Comparison of ENCODE assay signal across 24 cellular contexts in the genomic region with DNA sequence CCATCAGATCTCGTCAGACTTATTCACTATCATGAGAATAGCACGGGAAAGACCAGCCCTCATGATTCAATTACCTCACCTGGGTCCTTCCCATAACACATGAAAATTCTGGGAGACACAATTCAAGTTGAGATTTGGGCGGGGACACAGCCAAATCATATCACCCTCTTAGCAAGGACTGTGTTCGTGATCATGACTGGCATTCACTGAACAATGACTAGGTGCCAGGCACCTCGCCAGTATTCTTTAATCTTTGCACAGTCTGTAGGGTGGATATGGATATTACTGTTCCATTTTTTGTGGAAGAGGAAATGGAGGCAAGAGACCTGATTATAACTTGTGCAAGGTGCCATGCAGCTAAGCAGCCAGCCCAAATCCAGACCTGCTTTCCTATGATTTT.
DNase-seq lines count a peak whose midpoint lies in the region; ATAC-seq and TF ChIP-seq lines count a peak whose summit lies in the region.
"Had no signal": no experiment of that assay in that cellular context is flagged by ENCODE, and none has a peak within 500 bp of the region (broad histone marks: within the 10 kb centered on the region; RNA-seq: fewer than 3 reads in every experiment).

No MANE protein-coding gene starts in this region.

- H3K36me3 ChIP-seq in Caco-2 (ENCODE audit: control insufficient read depth, insufficient read depth, low read length) (no peaks in the 10 kb centered on the region), PC-3 (ENCODE audit: low read depth, low read length) (no peaks in the 10 kb centered on the region), endodermal cell (ENCODE audit: control insufficient read depth, insufficient read depth, low read length) (peaks cover 8% of the 10 kb centered on the region), trophoblast cell (ENCODE audit: control insufficient read depth in 1 of 2, insufficient read depth in 2 of 2, low read length in 2 of 2) (peaks cover 0 to 2% of the 10 kb centered on the region in 2 experiments), suprapubic skin (no peaks in the 10 kb centered on the region)
- H3K36me3 ChIP-seq: thyroid gland had no signal

- no peak for ATAC-seq in PC-3
- ATAC-seq: activated T-cell treated with anti-CD3 and anti-CD28 coated beads, Interleukin-2, amount 50 U/mL, for 72 hours; stimulated activated naive CD8-positive, alpha-beta T cell treated with anti-CD3 and anti-CD28 coated beads, Interleukin-15, amount 100 ng/mL, for 72 hours had no signal

- H3K4me2 ChIP-seq in PC-3 (ENCODE audit: low read length) (no peak overlapping the region), trophoblast cell (ENCODE audit: low read length) (no peak overlapping the region)
- H3K4me2 ChIP-seq: BLaER1 treated with 17β-estradiol and CSF1 and Interleukin-3, amounts not matched to agents 10 nM and 100 nM; smooth muscle cell had no signal

- H3K79me2 ChIP-seq in PC-3 (ENCODE audit: low read length) (peaks cover 22% of the 10 kb centered on the region), trophoblast cell (ENCODE audit: control insufficient read depth, insufficient read depth, low read length, poor library complexity) (peaks cover 32% of the 10 kb centered on the region)

- POLR2A ChIA-PET in Caco-2 (lab: Charles Lee) (no interaction called here), PC-3 (lab: Charles Lee; ENCODE audit: unreplicated experiment) (no interaction called here)

- no peaks in the 10 kb centered on the region for H3K27me3 ChIP-seq in Caco-2 (replicated peaks; ENCODE audit: control insufficient read depth, insufficient read depth, low read length)
- H3K27me3 ChIP-seq in PC-3 (ENCODE audit: low read length) = no peaks in the 10 kb centered on the region
- H3K27me3 ChIP-seq in endodermal cell (ENCODE audit: control insufficient read depth, insufficient read depth, low read length, poor library complexity, severe bottlenecking) = no peaks in the 10 kb centered on the region
- no peaks in the 10 kb centered on the region for H3K27me3 ChIP-seq in trophoblast cell (ENCODE audit: insufficient read depth, low read length)
- H3K27me3 ChIP-seq in suprapubic skin = no peaks in the 10 kb centered on the region
- H3K27me3 ChIP-seq: BLaER1 treated with 17β-estradiol and CSF1 and Interleukin-3, amounts not matched to agents 10 nM and 100 nM; thyroid gland had no signal

- H3K4me1 Mint-ChIP-seq in Caco-2 (ENCODE audit: low read depth, unreplicated experiment) (peaks cover 53% of the 10 kb centered on the region), endodermal cell (peaks cover 77% of the 10 kb centered on the region)

- H3K4me3 ChIP-seq in Caco-2 (ENCODE audit: low read depth, low read length) = no peak overlapping the region
- H3K4me3 ChIP-seq in PC-3 (ENCODE audit: low read length) = no peak overlapping the region
- no peak overlapping the region for H3K4me3 ChIP-seq in endodermal cell (ENCODE audit: low read length)
- H3K4me3 ChIP-seq in trophoblast cell (ENCODE audit: low read depth, low read length) = no peak overlapping the region
- H3K4me3 ChIP-seq in suprapubic skin = no peak overlapping the region
- H3K4me3 ChIP-seq: BLaER1 treated with 17β-estradiol and CSF1 and Interleukin-3, amounts not matched to agents 10 nM and 100 nM; lung; smooth muscle cell; thyroid gland had no signal

- BruUV-seq in Caco-2 (replicated peaks; lab: Mats Ljungman, UMichigan) = no TSS peak
- no TSS peak for BruUV-seq in PC-3 (replicated peaks; lab: Mats Ljungman, UMichigan)

- no peak overlapping the region for H3K4me3 Mint-ChIP-seq in Caco-2 (ENCODE audit: unreplicated experiment)
- H3K4me3 Mint-ChIP-seq in endodermal cell = no peak overlapping the region
- H3K4me3 Mint-ChIP-seq: activated CD4-positive, alpha-beta memory T cell treated with anti-CD3 and anti-CD28 coated beads for 36 hours; activated T-cell treated with anti-CD3 and anti-CD28 coated beads, Interleukin-2, amount 50 U/mL, for 72 hours; nephron progenitor cell; stimulated activated naive CD8-positive, alpha-beta T cell treated with anti-CD3 and anti-CD28 coated beads, Interleukin-15, amount 100 ng/mL, for 72 hours had no signal

- peak overlapping the region; percentile 6 for H2BK120ac ChIP-seq in trophoblast cell (ENCODE audit: insufficient read depth, low read length, poor library complexity)

- in situ Hi-C loops in ACHN (cut with HindIII; ENCODE audit: low pct_ligation_motif_present, low pct_unique_long_range_greater_than_20kb, low sequenced_read_pairs) = no loop called here

- intact Hi-C loops in Caco-2 (cut with micrococcal nuclease; ENCODE audit: unreplicated experiment) (loop anchor here (5.0 kb wide), 2 partner anchors 54 to 171 kb away; no protein-coding TSS in a partner anchor), PC-3 (cut with micrococcal nuclease) (loop anchor here (2.0 kb wide), 2 partner anchors 41 to 67 kb away; no protein-coding TSS in a partner anchor)

- H3K4me1 ChIP-seq in Caco-2 = peaks cover 80% of the 10 kb centered on the region
- peaks cover 35% of the 10 kb centered on the region for H3K4me1 ChIP-seq in PC-3 (ENCODE audit: insufficient read depth, low read length)
- peaks cover 25% of the 10 kb centered on the region for H3K4me1 ChIP-seq in endodermal cell (ENCODE audit: control insufficient read depth, insufficient read depth, low read length)
- H3K4me1 ChIP-seq in trophoblast cell (ENCODE audit: control insufficient read depth in 1 of 2, insufficient read depth in 2 of 2, low read length in 2 of 2) = peaks cover 23 to 41% of the 10 kb centered on the region in 2 experiments
- H3K4me1 ChIP-seq in suprapubic skin = peaks cover 40% of the 10 kb centered on the region

- H3K23ac ChIP-seq in trophoblast cell (ENCODE audit: low read length) = no peak overlapping the region

- DNase-seq in Caco-2 = no peak
- no peak for DNase-seq in PC-3
- no peak for DNase-seq in endodermal cell
- no peak for DNase-seq in trophoblast cell
- no peak for DNase-seq in COR-L47 (lab: John Stamatoyannopoulos, UW)
- DNase-seq in suprapubic skin (ENCODE audit: low spot score in 2 of 2) = no peak
- DNase-seq in ACHN = no peak
- DNase-seq: activated CD4-positive, alpha-beta memory T cell treated with anti-CD3 and anti-CD28 coated beads for 36 hours; activated CD4-positive, alpha-beta T cell treated with anti-CD3 and anti-CD28 coated beads for 1 hour; activated T-cell treated with anti-CD3 and anti-CD28 coated beads, Interleukin-2, amount 50 U/mL, for 72 hours; caudate nucleus; DMS79 treated with DMSO at 0.1 percent for 48 hours; GF-D8; NCI-H146; NCI-H2107; NCI-H446 treated with DMSO at 0.1 percent for 48 hours; NCI-H82; nephron progenitor cell; stimulated activated CD4-positive, alpha-beta T cell treated with anti-CD3 and anti-CD28 coated beads, Interleukin-1b, Interleukin-23, amount 100 ng/mL, for 48 hours; stimulated activated naive CD8-positive, alpha-beta T cell treated with anti-CD3 and anti-CD28 coated beads, Interleukin-15, amount 100 ng/mL, for 72 hours; thyroid gland had no signal

- H3K27ac Mint-ChIP-seq in Caco-2 (ENCODE audit: unreplicated experiment) = peak overlapping the region; percentile 94
- H3K27ac Mint-ChIP-seq in endodermal cell = peak overlapping the region; percentile 53
- H3K27ac Mint-ChIP-seq: activated CD4-positive, alpha-beta memory T cell treated with anti-CD3 and anti-CD28 coated beads for 36 hours; activated T-cell treated with anti-CD3 and anti-CD28 coated beads, Interleukin-2, amount 50 U/mL, for 72 hours; nephron progenitor cell; stimulated activated naive CD8-positive, alpha-beta T cell treated with anti-CD3 and anti-CD28 coated beads, Interleukin-15, amount 100 ng/mL, for 72 hours had no signal

- H3K9ac ChIP-seq in PC-3 (ENCODE audit: low read length) (no peak overlapping the region), endodermal cell (ENCODE audit: extremely low read depth, low read length, poor library complexity, severe bottlenecking) (no peak overlapping the region), trophoblast cell (ENCODE audit: low read length) (no peak overlapping the region)
- H3K9ac ChIP-seq: BLaER1 treated with 17β-estradiol and CSF1 and Interleukin-3, amounts not matched to agents 10 nM and 100 nM had no signal

- peak overlapping the region; percentile 22 for H3K4ac ChIP-seq in trophoblast cell (ENCODE audit: low read depth, low read length)

- H4K12ac ChIP-seq in trophoblast cell (ENCODE audit: low read depth, low read length) = no peak overlapping the region

- H3F3A ChIP-seq in PC-3 (ENCODE audit: low read length, unreplicated experiment) = peaks cover 4% of the 10 kb centered on the region

- H4K91ac ChIP-seq in trophoblast cell (ENCODE audit: low read depth, low read length) = peak overlapping the region; percentile 53

- H3K9me3 Mint-ChIP-seq in Caco-2 (ENCODE audit: unreplicated experiment) = no peaks in the 10 kb centered on the region
- H3K9me3 Mint-ChIP-seq in endodermal cell = no peaks in the 10 kb centered on the region
- H3K9me3 Mint-ChIP-seq: activated CD4-positive, alpha-beta memory T cell treated with anti-CD3 and anti-CD28 coated beads for 36 hours; activated T-cell treated with anti-CD3 and anti-CD28 coated beads, Interleukin-2, amount 50 U/mL, for 72 hours; stimulated activated naive CD8-positive, alpha-beta T cell treated with anti-CD3 and anti-CD28 coated beads, Interleukin-15, amount 100 ng/mL, for 72 hours had no signal

- H2AK5ac ChIP-seq in trophoblast cell (ENCODE audit: low read length) = peak overlapping the region; percentile 17

- H2AFZ ChIP-seq in PC-3 (ENCODE audit: low read length) (no peak overlapping the region), trophoblast cell (ENCODE audit: insufficient read depth, low read length, poor library complexity) (no peak overlapping the region)

- peaks cover 36% of the 10 kb centered on the region for H3K79me1 ChIP-seq in trophoblast cell (ENCODE audit: low read length)

- H2BK5ac ChIP-seq in trophoblast cell (ENCODE audit: low read depth, low read length, poor library complexity) = no peak overlapping the region

- H3K27me3 Mint-ChIP-seq in Caco-2 (ENCODE audit: insufficient read depth, unreplicated experiment) (no peaks in the 10 kb centered on the region), endodermal cell (ENCODE audit: insufficient read depth) (no peaks in the 10 kb centered on the region)
- H3K27me3 Mint-ChIP-seq: activated CD4-positive, alpha-beta memory T cell treated with anti-CD3 and anti-CD28 coated beads for 36 hours; stimulated activated naive CD8-positive, alpha-beta T cell treated with anti-CD3 and anti-CD28 coated beads, Interleukin-15, amount 100 ng/mL, for 72 hours had no signal

- no peak overlapping the region for H3K18ac ChIP-seq in trophoblast cell (ENCODE audit: low read length)

- H4K8ac ChIP-seq in trophoblast cell (ENCODE audit: low read depth, low read length) = no peak overlapping the region

- H3K9me2 ChIP-seq in PC-3 (replicated peaks; ENCODE audit: low read length) = no peaks in the 10 kb centered on the region

- H2BK12ac ChIP-seq in trophoblast cell (ENCODE audit: low read length) = peak overlapping the region; percentile 78

- CTCF ChIA-PET in Caco-2 (lab: Charles Lee) = no interaction called here
- CTCF ChIA-PET in PC-3 (lab: Charles Lee) = no interaction called here

- WGBS in endodermal cell (ENCODE audit: insufficient coverage in 1 of 2, insufficient read length in 1 of 2), 2 experiments = 79 to 85% methylated on average over 4 to 5 of the region's 5 CpGs
- no CpG with 5 or more reads among the region's 5 CpGs for WGBS in trophoblast cell (ENCODE audit: extremely low coverage, insufficient coverage, insufficient read length)
- WGBS in suprapubic skin = 68% methylated on average over 5 of the region's 5 CpGs

- peaks cover 6% of the 10 kb centered on the region for H3K36me3 Mint-ChIP-seq in Caco-2 (ENCODE audit: insufficient read depth, unreplicated experiment)
- H3K36me3 Mint-ChIP-seq in endodermal cell (ENCODE audit: low read depth) = peaks cover 9% of the 10 kb centered on the region
- H3K36me3 Mint-ChIP-seq: activated CD4-positive, alpha-beta memory T cell treated with anti-CD3 and anti-CD28 coated beads for 36 hours had no signal

- no peaks in the 10 kb centered on the region for H3K9me3 ChIP-seq in Caco-2
- no peaks in the 10 kb centered on the region for H3K9me3 ChIP-seq in PC-3 (ENCODE audit: low read length)
- H3K9me3 ChIP-seq in endodermal cell (ENCODE audit: control insufficient read depth, low read length) = no peaks in the 10 kb centered on the region
- no peaks in the 10 kb centered on the region for H3K9me3 ChIP-seq in trophoblast cell (ENCODE audit: insufficient read depth, low read depth, low read length)
- H3K9me3 ChIP-seq in suprapubic skin = no peaks in the 10 kb centered on the region
- H3K9me3 ChIP-seq: thyroid gland had no signal

- no peaks in the 10 kb centered on the region for H4K20me1 ChIP-seq in PC-3 (ENCODE audit: low read length)

- H3K27ac ChIP-seq in PC-3 (ENCODE audit: low read length) (peak overlapping the region; percentile 89; the same call in 1 of the 2 replicates), endodermal cell (ENCODE audit: low read depth, low read length) (no peak overlapping the region), trophoblast cell (ENCODE audit: low read depth, low read length) (peak overlapping the region; percentile 61), suprapubic skin (no peak overlapping the region)
- H3K27ac ChIP-seq: BLaER1 treated with 17β-estradiol and CSF1 and Interleukin-3, amounts not matched to agents 10 nM and 100 nM; thyroid gland had no signal

- H3K14ac ChIP-seq in trophoblast cell (ENCODE audit: low read length) = no peak overlapping the region

- no peak for TF ChIP-seq CTCF in Caco-2 (IDR thresholded peaks at IDR 0.05; ENCODE audit: insufficient read depth in 1 of 2, low read depth in 1 of 2, low read length in 1 of 2, severe bottlenecking in 1 of 2, unreplicated experiment in 1 of 2)
- TF ChIP-seq CTCF in PC-3 (conservative IDR thresholded peaks at IDR 0.05; ENCODE audit: low read depth, low read length) = no peak
- TF ChIP-seq CTCF in endodermal cell (conservative IDR thresholded peaks at IDR 0.05) = no peak
- TF ChIP-seq CTCF in suprapubic skin (IDR thresholded peaks at IDR 0.05) = no peak

- TF ChIP-seq POLR2A in suprapubic skin (IDR thresholded peaks at IDR 0.05) = no peak

- TF ChIP-seq EP300 in suprapubic skin (IDR thresholded peaks at IDR 0.05) = no peak

Comparison
In these comparisons a context has a peak if more than half of its experiments do, and no peak if none do; other contexts are left out.
1. H3K27ac ChIP-seq: peak in PC-3 (single experiment) and trophoblast cell (single experiment); none in endodermal cell (single experiment) and suprapubic skin (single experiment).